In the genomic region with DNA sequence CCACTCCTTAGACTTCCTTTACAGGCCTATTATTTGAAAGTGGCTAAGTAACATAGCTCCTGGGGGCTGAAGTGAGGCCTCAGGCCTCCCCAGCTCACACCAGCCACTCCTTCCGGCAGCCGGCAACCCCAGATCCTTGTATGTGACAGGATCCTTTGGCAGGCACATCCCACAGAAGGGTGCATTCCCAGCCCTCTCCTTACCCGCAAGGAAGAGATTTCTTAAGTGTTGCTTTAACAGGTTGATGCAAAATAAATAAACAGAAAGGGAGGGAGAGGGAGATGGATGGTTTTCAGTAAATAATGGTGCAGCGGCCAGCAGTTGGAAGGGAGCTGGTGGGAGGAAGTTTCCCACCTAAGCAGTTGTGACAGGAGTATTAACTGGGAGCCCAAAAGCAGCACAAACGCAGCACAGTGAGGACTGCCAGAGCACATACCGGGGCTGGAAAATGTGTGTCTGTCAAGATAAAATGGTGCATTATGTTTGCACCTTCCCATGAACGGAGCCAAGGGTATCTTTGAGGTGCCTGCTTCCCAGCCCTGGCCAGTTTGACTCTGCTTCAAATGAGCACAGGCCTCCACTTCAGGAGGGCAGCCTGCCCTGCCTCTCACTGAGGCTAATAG, we compare ENCODE assay signal across 12 cellular contexts. TPM values are rescaled to one million over a fixed set of nuclear protein-coding genes. Genes with fewer than 3 reads are reported as not detected.
DNase-seq lines count a peak whose midpoint lies in the region; ATAC-seq, FAIRE-seq and TF ChIP-seq lines count a peak whose summit lies in the region.
"Had no signal": no experiment of that assay in that cellular context is flagged by ENCODE, and none has a peak within 500 bp of the region (broad histone marks: within the 10 kb centered on the region; RNA-seq: fewer than 3 reads in every experiment).

No MANE protein-coding gene starts in this region.

- H3K4me1 ChIP-seq in heart left ventricle (peaks cover 0 to 46% (median 11%) of the 10 kb centered on the region in 12 donors), astrocyte (ENCODE audit: insufficient read depth, low read length) (peaks cover 36% of the 10 kb centered on the region), mucosa of stomach (ENCODE audit: control insufficient read depth, insufficient read depth, low read length) (peaks cover 6% of the 10 kb centered on the region), upper lobe of left lung (peaks cover 19 to 53% (median 35%) of the 10 kb centered on the region in 4 donors)

- peaks cover 2% of the 10 kb centered on the region for H3K27me3 Mint-ChIP-seq in astrocyte (ENCODE audit: low read depth, unreplicated experiment)
- H3K27me3 Mint-ChIP-seq: activated CD4-positive, alpha-beta T cell treated with anti-CD3 and anti-CD28 coated beads, Interleukin-2, amount 10 ng/mL, durations not matched to agents 7 days and 5 days had no signal

- H3K36me3 ChIP-seq in heart left ventricle (peaks cover 0 to 15% (median 0%) of the 10 kb centered on the region in 9 donors), astrocyte (ENCODE audit: insufficient read depth, low read length) (peaks cover 9% of the 10 kb centered on the region), mucosa of stomach (ENCODE audit: control insufficient read depth, insufficient read depth, low read length) (no peaks in the 10 kb centered on the region), upper lobe of left lung (no peaks in the 10 kb centered on the region)
- H3K36me3 ChIP-seq: thyroid gland had no signal

- peak overlapping the region; percentile 41 for H3K4me2 ChIP-seq in astrocyte (ENCODE audit: low read length)

- peaks cover 23% of the 10 kb centered on the region for H3K79me2 ChIP-seq in astrocyte (ENCODE audit: insufficient read depth, low read length)

- no peaks in the 10 kb centered on the region for H4K20me1 ChIP-seq in astrocyte (ENCODE audit: insufficient read depth, low read length)

- no peaks in the 10 kb centered on the region for H3K27me3 ChIP-seq in heart left ventricle
- no peaks in the 10 kb centered on the region for H3K27me3 ChIP-seq in astrocyte (ENCODE audit: insufficient read depth, low read length)
- no peaks in the 10 kb centered on the region for H3K27me3 ChIP-seq in mucosa of stomach (ENCODE audit: control insufficient read depth, insufficient read depth, low read length)
- no peaks in the 10 kb centered on the region for H3K27me3 ChIP-seq in upper lobe of left lung
- H3K27me3 ChIP-seq: thyroid gland had no signal

- peak overlapping the region; percentile 89 for H3K27ac Mint-ChIP-seq in astrocyte (ENCODE audit: unreplicated experiment)
- H3K27ac Mint-ChIP-seq: activated CD4-positive, alpha-beta T cell treated with anti-CD3 and anti-CD28 coated beads, Interleukin-2, amount 10 ng/mL, durations not matched to agents 7 days and 5 days had no signal

- intact Hi-C loops in heart left ventricle (cut with DNase I): no loop called here
- intact Hi-C loops in cardiac septum (cut with DNase I): no loop called here

- peaks cover 5% of the 10 kb centered on the region for H3K36me3 Mint-ChIP-seq in astrocyte (ENCODE audit: low read depth, unreplicated experiment)

- TF ChIP-seq POLR2A in heart left ventricle (IDR thresholded peaks at IDR 0.05) (no peak), upper lobe of left lung (IDR thresholded peaks at IDR 0.05) (no peak)

- H3K4me1 Mint-ChIP-seq in astrocyte (ENCODE audit: low read depth, unreplicated experiment): peaks cover 33% of the 10 kb centered on the region

- WGBS in heart left ventricle, 4 donors: 70 to 87% (median 78%) methylated on average over 7 of the region's 7 CpGs
- WGBS in upper lobe of left lung, 2 donors: 61 to 62% methylated on average over 7 of the region's 7 CpGs

- no peaks in the 10 kb centered on the region for H3K9me3 Mint-ChIP-seq in astrocyte (ENCODE audit: unreplicated experiment)
- H3K9me3 Mint-ChIP-seq: activated CD4-positive, alpha-beta T cell treated with anti-CD3 and anti-CD28 coated beads, Interleukin-2, amount 10 ng/mL, durations not matched to agents 7 days and 5 days had no signal

- H3K27ac ChIP-seq in heart left ventricle (peak overlapping the region in 9 of 12 donors; percentile 7 to 93 (median 44)), astrocyte (ENCODE audit: low read depth, low read length) (peak overlapping the region; percentile 89), upper lobe of left lung (peak overlapping the region; percentile 59 to 75 (median 68))

- no peak for FAIRE-seq in astrocyte (lab: Jason Lieb, UNC)

- no peak overlapping the region for H3K4me3 Mint-ChIP-seq in astrocyte (ENCODE audit: unreplicated experiment)
- H3K4me3 Mint-ChIP-seq: activated CD4-positive, alpha-beta T cell treated with anti-CD3 and anti-CD28 coated beads, Interleukin-2, amount 10 ng/mL, durations not matched to agents 7 days and 5 days had no signal

- TF ChIP-seq CTCF in heart left ventricle (IDR thresholded peaks at IDR 0.05): no peak
- TF ChIP-seq CTCF in astrocyte (IDR thresholded peaks at IDR 0.05; ENCODE audit: insufficient read depth, low read depth, low read length): no peak
- TF ChIP-seq CTCF in upper lobe of left lung (IDR thresholded peaks at IDR 0.05): no peak

- peak overlapping the region; percentile 65 for H3K9ac ChIP-seq in astrocyte (ENCODE audit: low read length)
- H3K9ac ChIP-seq in mucosa of stomach (ENCODE audit: low read length): peak overlapping the region; percentile 4

- H3K4me3 ChIP-seq in heart left ventricle: no peak overlapping the region
- H3K4me3 ChIP-seq in astrocyte (ENCODE audit: insufficient read depth, low read depth, low read length): no peak overlapping the region
- no peak overlapping the region for H3K4me3 ChIP-seq in mucosa of stomach (ENCODE audit: low read length)
- H3K4me3 ChIP-seq in upper lobe of left lung: no peak overlapping the region
- H3K4me3 ChIP-seq: thyroid gland had no signal

- H2AFZ ChIP-seq in astrocyte (ENCODE audit: low read depth, low read length): no peak overlapping the region

- DNase-seq in heart left ventricle: no peak
- no peak for DNase-seq in cardiac septum (ENCODE audit: low spot score)
- peak; percentile 59 for DNase-seq in astrocyte (ENCODE audit: low read depth)
- DNase-seq in upper lobe of left lung: peak in 1 of 2 donors; percentile 10
- no peak for DNase-seq in NCI-H2107 treated with DMSO at 0.1 percent for 48 hours (lab: John Stamatoyannopoulos, UW; ENCODE audit: unreplicated experiment)
- no peak for DNase-seq in NCI-H2196 treated with DMSO at 0.1 percent for 48 hours (lab: John Stamatoyannopoulos, UW; ENCODE audit: unreplicated experiment)
- no peak for DNase-seq in NCI-H1694 (lab: John Stamatoyannopoulos, UW)
- DNase-seq: activated CD4-positive, alpha-beta T cell treated with anti-CD3 and anti-CD28 coated beads, Interleukin-2, amount 10 ng/mL, durations not matched to agents 7 days and 5 days; SHP77; stimulated activated CD4-positive, alpha-beta T cell treated with anti-CD3 and anti-CD28 coated beads, Interleukin-15, amount 100 ng/mL, for 24 hours; thyroid gland had no signal

- TF ChIP-seq EP300 in upper lobe of left lung (IDR thresholded peaks at IDR 0.05): no peak

- ATAC-seq in heart left ventricle (peak in 2 of 4 donors; percentile 14 to 31), upper lobe of left lung (ENCODE audit: low FRiP score in 2 of 2) (no peak)

- H3K9me3 ChIP-seq in heart left ventricle: no peaks in the 10 kb centered on the region
- no peaks in the 10 kb centered on the region for H3K9me3 ChIP-seq in astrocyte (ENCODE audit: insufficient read depth, low read depth, low read length)
- no peaks in the 10 kb centered on the region for H3K9me3 ChIP-seq in mucosa of stomach (ENCODE audit: control insufficient read depth, low read length)
- H3K9me3 ChIP-seq in upper lobe of left lung: no peaks in the 10 kb centered on the region
- H3K9me3 ChIP-seq: thyroid gland had no signal

RNA-seq across cellular contexts. Expression of a gene that starts 32.6 kb away (rescaled TPM):
- total RNA-seq in heart left ventricle (10 to 100 TPM in 4 of 9 donors, 1 to 10 TPM in 5; 3.1 to 57.5 (median 6.9) TPM), cardiac septum (11.7 TPM), astrocyte (68.5 and 76.7 TPM in 2 replicates), upper lobe of left lung (10 to 100 TPM; 61.4 to 99.4 (median 71.8) TPM)
- 1 to 10 TPM; 2.0 to 3.6 TPM for polyA plus RNA-seq in heart left ventricle
